8 cellular contexts compared by ENCODE assay signal in the genomic region with DNA sequence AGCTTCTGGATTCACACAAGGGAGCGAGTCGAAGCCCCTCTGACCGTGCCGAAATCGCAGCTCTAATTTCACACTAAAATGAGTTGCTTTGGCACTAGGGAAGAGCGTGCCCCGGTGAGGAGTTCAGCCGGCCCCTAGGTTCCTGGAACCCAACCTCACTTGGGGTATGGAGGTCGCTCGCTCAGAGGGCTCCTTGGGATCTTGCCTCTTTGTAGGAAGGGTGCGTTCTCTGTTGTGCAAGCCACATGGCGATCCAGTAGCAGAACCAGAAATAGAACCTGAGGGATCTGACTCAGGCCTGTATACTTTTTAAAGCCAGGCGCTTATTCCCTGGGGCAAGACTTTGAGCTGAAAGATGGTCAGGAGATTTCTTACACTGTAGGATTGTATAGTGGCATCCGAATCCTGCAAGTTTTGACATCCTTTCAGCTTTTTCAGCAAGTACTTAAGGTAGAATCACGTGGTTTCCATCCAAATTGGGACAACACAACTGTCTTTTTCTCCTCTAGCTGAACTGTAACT. TPM values are rescaled to one million over a fixed set of nuclear protein-coding genes. Genes with fewer than 3 reads are reported as not detected.
DNase-seq lines count a peak whose midpoint lies in the region; ATAC-seq lines count a peak whose summit lies in the region.

No MANE protein-coding gene starts in this region.

- no peaks in the 10 kb centered on the region for H3K9me3 Mint-ChIP-seq in activated T-helper 17 cell treated with anti-CD3 and anti-CD28 coated beads, Interleukin-2, amount 50 U/mL, for 72 hours
- no peaks in the 10 kb centered on the region for H3K9me3 Mint-ChIP-seq in stimulated activated naive B cell treated with anti-CD40 and anti-IgM and Interleukin-4, amounts not matched to agents 10 μg/mL and 1 μg/mL and 100 μg/mL, for 72 hours

- WGBS in iPS DF 6.9 (ENCODE audit: insufficient coverage, insufficient read length): no CpG with 5 or more reads among the region's 15 CpGs

- no peaks in the 10 kb centered on the region for H3K9me3 ChIP-seq in iPS DF 6.9 (ENCODE audit: control insufficient read depth, insufficient read depth, low read length)

- H3K36me3 ChIP-seq in iPS DF 6.9 (ENCODE audit: control insufficient read depth, insufficient read depth, low read length): no peaks in the 10 kb centered on the region

- H3K4me1 ChIP-seq in iPS DF 6.9 (ENCODE audit: control insufficient read depth, insufficient read depth, low read length): no peaks in the 10 kb centered on the region

- H3K4me3 ChIP-seq in iPS DF 6.9 (ENCODE audit: low read length): peak overlapping the region; percentile 88; the same call in 1 of the 2 replicates

- ATAC-seq in activated T-helper 17 cell treated with anti-CD3 and anti-CD28 coated beads, Interleukin-2, amount 50 U/mL, for 72 hours (replicated peaks): no peak
- ATAC-seq in stimulated activated naive B cell treated with anti-CD40 and anti-IgM and Interleukin-4, amounts not matched to agents 10 μg/mL and 1 μg/mL and 100 μg/mL, for 72 hours (replicated peaks): no peak
- ATAC-seq in GM19463 (IDR thresholded peaks at IDR 0.05; ENCODE audit: unreplicated experiment) (no peak), HG03196 (IDR thresholded peaks at IDR 0.05; ENCODE audit: unreplicated experiment) (no peak)

- no peak overlapping the region for H3K27ac ChIP-seq in iPS DF 6.9 (ENCODE audit: low read length)

- DNase-seq in SIG-M5 treated with dmso at 0.1 percent for 504 hours (lab: John Stamatoyannopoulos, UW; ENCODE audit: unreplicated experiment) (peak; percentile 36), SIG-M5 (lab: John Stamatoyannopoulos, UW) (no peak), iPS DF 6.9 (ENCODE audit: low read depth, low spot score) (no peak), T1000 (lab: John Stamatoyannopoulos, UW) (no peak)
- DNase-seq in stimulated activated naive B cell treated with anti-CD40 and anti-IgM and Interleukin-4, amounts not matched to agents 10 μg/mL and 1 μg/mL and 100 μg/mL, for 72 hours: no peak

- peaks cover 14% of the 10 kb centered on the region for H3K4me1 Mint-ChIP-seq in activated T-helper 17 cell treated with anti-CD3 and anti-CD28 coated beads, Interleukin-2, amount 50 U/mL, for 72 hours
- H3K4me1 Mint-ChIP-seq in stimulated activated naive B cell treated with anti-CD40 and anti-IgM and Interleukin-4, amounts not matched to agents 10 μg/mL and 1 μg/mL and 100 μg/mL, for 72 hours: peaks cover 13 to 29% of the 10 kb centered on the region in 2 donors

- H3K27me3 Mint-ChIP-seq in activated T-helper 17 cell treated with anti-CD3 and anti-CD28 coated beads, Interleukin-2, amount 50 U/mL, for 72 hours: peaks cover 4% of the 10 kb centered on the region
- no peaks in the 10 kb centered on the region for H3K27me3 Mint-ChIP-seq in stimulated activated naive B cell treated with anti-CD40 and anti-IgM and Interleukin-4, amounts not matched to agents 10 μg/mL and 1 μg/mL and 100 μg/mL, for 72 hours

- peak overlapping the region; percentile 88 for H3K27ac Mint-ChIP-seq in activated T-helper 17 cell treated with anti-CD3 and anti-CD28 coated beads, Interleukin-2, amount 50 U/mL, for 72 hours
- H3K27ac Mint-ChIP-seq in stimulated activated naive B cell treated with anti-CD40 and anti-IgM and Interleukin-4, amounts not matched to agents 10 μg/mL and 1 μg/mL and 100 μg/mL, for 72 hours: peak overlapping the region; percentile 95

- H3K27me3 ChIP-seq in iPS DF 6.9 (ENCODE audit: control insufficient read depth, insufficient read depth, low read length): no peaks in the 10 kb centered on the region

- no peaks in the 10 kb centered on the region for H3K36me3 Mint-ChIP-seq in activated T-helper 17 cell treated with anti-CD3 and anti-CD28 coated beads, Interleukin-2, amount 50 U/mL, for 72 hours (ENCODE audit: low read depth)
- H3K36me3 Mint-ChIP-seq in stimulated activated naive B cell treated with anti-CD40 and anti-IgM and Interleukin-4, amounts not matched to agents 10 μg/mL and 1 μg/mL and 100 μg/mL, for 72 hours: no peaks in the 10 kb centered on the region

- H3K4me3 Mint-ChIP-seq in activated T-helper 17 cell treated with anti-CD3 and anti-CD28 coated beads, Interleukin-2, amount 50 U/mL, for 72 hours: peak overlapping the region; percentile 91
- peak overlapping the region; percentile 92 to 95 for H3K4me3 Mint-ChIP-seq in stimulated activated naive B cell treated with anti-CD40 and anti-IgM and Interleukin-4, amounts not matched to agents 10 μg/mL and 1 μg/mL and 100 μg/mL, for 72 hours

RNA-seq across cellular contexts. Expression of gene RALGAPA2, which starts 0.9 kb away (rescaled TPM):
- total RNA-seq in activated T-helper 17 cell treated with anti-CD3 and anti-CD28 coated beads, Interleukin-2, amount 50 U/mL, for 72 hours: 10 to 100 TPM; 19.2 to 23.2 TPM
